21 cellular contexts compared by ENCODE assay signal in genomic region chr5:37867634-37868033, GRCh38. TPM values are rescaled to one million over a fixed set of nuclear protein-coding genes. Genes with fewer than 3 reads are reported as not detected.
DNase-seq lines count a peak whose midpoint lies in the region; ATAC-seq and TF ChIP-seq lines count a peak whose summit lies in the region.
"Had no signal": no experiment of that assay in that cellular context is flagged by ENCODE, and none has a peak within 500 bp of the region (broad histone marks: within the 10 kb centered on the region; RNA-seq: fewer than 3 reads in every experiment).

No MANE protein-coding gene starts in this region.

- 74% methylated on average over 3 of the region's 3 CpGs for WGBS in hepatocyte (ENCODE audit: low lambda C conversion rate, missing lambda C conversion rate)

- peaks cover 51% of the 10 kb centered on the region for H3K4me1 Mint-ChIP-seq in HFFc6 (ENCODE audit: low read depth)

- CTCF ChIA-PET in AG04450 (lab: Charles Lee) = no interaction called here

- H3K79me2 ChIP-seq in hepatocyte = no peaks in the 10 kb centered on the region

- no peaks in the 10 kb centered on the region for H3K9me3 Mint-ChIP-seq in HFFc6
- H3K9me3 Mint-ChIP-seq: CD4-positive, alpha-beta T cell had no signal

- 0 out of 2 replicates have a peak overlapping the region, but pooled peaks have one; percentile 22 for H3K27ac Mint-ChIP-seq in HFFc6
- H3K27ac Mint-ChIP-seq: CD4-positive, alpha-beta T cell had no signal

- no peaks in the 10 kb centered on the region for H3K4me1 ChIP-seq in hepatocyte (ENCODE audit: insufficient read depth)

- H3K4me2 ChIP-seq in hepatocyte = no peak overlapping the region

- H3K36me3 ChIP-seq in hepatocyte (replicated peaks; ENCODE audit: insufficient read depth, low read depth) = no peaks in the 10 kb centered on the region
- H3K36me3 ChIP-seq: SJSA1 had no signal

- H3K36me3 Mint-ChIP-seq in HFFc6 (ENCODE audit: low read depth) = no peaks in the 10 kb centered on the region

- peak overlapping the region; percentile 63 for H3K27ac ChIP-seq in AG04450 (ENCODE audit: low read depth, low read length)
- H3K27ac ChIP-seq in hepatocyte = no peak overlapping the region
- H3K27ac ChIP-seq: RWPE1, SJSA1 had no signal

- no peak overlapping the region for H3K4me3 ChIP-seq in AG04450 (ENCODE audit: low read depth, low read length)
- H3K4me3 ChIP-seq in astrocyte of the cerebellum (ENCODE audit: low read depth, low read length) = no peak overlapping the region
- no peak overlapping the region for H3K4me3 ChIP-seq in hepatocyte
- H3K4me3 ChIP-seq: SJSA1 had no signal

- no peaks in the 10 kb centered on the region for H3K9me2 ChIP-seq in hepatocyte (replicated peaks; ENCODE audit: insufficient read depth)

- TF ChIP-seq CTCF in AG04450 (IDR thresholded peaks at IDR 0.05; ENCODE audit: low read depth, low read length) (no peak), HFFc6 (IDR thresholded peaks at IDR 0.05) (no peak), astrocyte of the cerebellum (IDR thresholded peaks at IDR 0.05; ENCODE audit: low read depth, low read length, missing control alignments) (no peak), hepatocyte (IDR thresholded peaks at IDR 0.05; ENCODE audit: poor library complexity) (no peak)

- POLR2A ChIA-PET in AG04450 (lab: Yijun Ruan, JAX) = interaction anchor here (0.6 to 0.8 kb wide), 3 partner anchors 16 to 41 kb away, joined by 3 to 5 read pairs (median 3); no protein-coding TSS in a partner anchor

- H3K4me3 Mint-ChIP-seq in HFFc6 = no peak overlapping the region
- H3K4me3 Mint-ChIP-seq: CD4-positive, alpha-beta T cell had no signal

- no peaks in the 10 kb centered on the region for H3K27me3 ChIP-seq in AG04450 (ENCODE audit: control insufficient read depth, insufficient read depth, low read length)
- no peaks in the 10 kb centered on the region for H3K27me3 ChIP-seq in hepatocyte
- H3K27me3 ChIP-seq: SJSA1 had no signal

- H3K9me3 ChIP-seq in AG04450 (ENCODE audit: control insufficient read depth, insufficient read depth, low read length) (peaks cover 4% of the 10 kb centered on the region; the same call in 1 of the 2 replicates), hepatocyte (ENCODE audit: low read depth) (no peaks in the 10 kb centered on the region)
- H3K9me3 ChIP-seq: SJSA1 had no signal

- no peak overlapping the region for H2AFZ ChIP-seq in hepatocyte

- DNase-seq in AG04450 (ENCODE audit: low read depth, low spot score) = no peak
- DNase-seq in HFFc6 = peak; percentile 64
- peak; percentile 23 for DNase-seq in astrocyte of the cerebellum (ENCODE audit: low read depth)
- peak; percentile 48 for DNase-seq in left kidney (ENCODE audit: low read depth, low spot score)
- no peak for DNase-seq in hepatocyte (ENCODE audit: low spot score)
- no peak for DNase-seq in nucleus accumbens (lab: John Stamatoyannopoulos, UW)
- DNase-seq: 8988T; CD4-positive, alpha-beta T cell; DMS79; GF-D8; NCI-H1048; NCI-H146; NCI-H345; NCI-H69; NK-92 treated with Interleukin-12 subunit alpha and Interleukin-12 subunit beta, amount 100 ng/mL, for 24 hours; OCI-M1; SW 1271 had no signal

- ATAC-seq in GM18517 (IDR thresholded peaks at IDR 0.05; ENCODE audit: unreplicated experiment) = no peak
- ATAC-seq in HG03342 (IDR thresholded peaks at IDR 0.05; ENCODE audit: unreplicated experiment) = no peak

- H3K27me3 Mint-ChIP-seq in HFFc6 (ENCODE audit: insufficient read depth) = no peaks in the 10 kb centered on the region

- no peaks in the 10 kb centered on the region for H4K20me1 ChIP-seq in hepatocyte (ENCODE audit: insufficient read depth, poor library complexity, severe bottlenecking)

- in situ Hi-C loops in astrocyte of the cerebellum (cut with HindIII; ENCODE audit: low sequenced_read_pairs) = no loop called here

RNA-seq across cellular contexts. Expression of gene GDNF, which starts 27.8 kb away (rescaled TPM):
- polyA plus RNA-seq in AG04450 (2011; rRNA removed) = 2.2 and 2.8 TPM in 2 replicates
- polyA minus RNA-seq in AG04450 (2011; rRNA and poly(A)+ RNA removed) = 2.8 and 2.9 TPM in 2 replicates
- total RNA-seq in HFFc6 (2021; fragmentation: NEBNext Ultra II Directional; extraction: Animal tissue kit (Norgen Biotek cat#: 25700)) = 1 to 10 TPM in 5 of 6 experiments, under 1 TPM in 1; 0.85 to 8.3 (median 7.1) TPM
- total RNA-seq in hepatocyte = 0.20 and 1.1 TPM in 2 replicates
- polyA plus RNA-seq in hepatocyte = 0.05 and 0.19 TPM in 2 replicates
- total RNA-seq: CD4-positive, alpha-beta T cell had no signal

Comparison
In these comparisons a context has a peak if more than half of its experiments do, and no peak if none do; other contexts are left out.
1. DNase-seq: peak in HFFc6 (single experiment), astrocyte of the cerebellum (single experiment) and left kidney (single experiment); none in AG04450 (single experiment), hepatocyte (single experiment) and nucleus accumbens (0 of 56).